Comparison of ENCODE assay signal across 14 cellular contexts in genomic region chr6:18352001-18352400, GRCh38. TPM values are rescaled to one million over a fixed set of nuclear protein-coding genes. Genes with fewer than 3 reads are reported as not detected.
DNase-seq lines count a peak whose midpoint lies in the region; ATAC-seq and TF ChIP-seq lines count a peak whose summit lies in the region.
"Had no signal": no experiment of that assay in that cellular context is flagged by ENCODE, and none has a peak within 500 bp of the region (broad histone marks: within the 10 kb centered on the region; RNA-seq: fewer than 3 reads in every experiment).

No MANE protein-coding gene starts in this region.

- in situ Hi-C loops in IMR-90 (cut with MboI; ENCODE audit: low sequenced_read_pairs) (no loop called here), mammary epithelial cell (cut with MboI; ENCODE audit: low sequenced_read_pairs in 2 of 2) (no loop called here)

- no peak overlapping the region for H2BK5ac ChIP-seq in IMR-90 (ENCODE audit: low read depth, low read length, poor library complexity, severe bottlenecking)

- H3K9ac ChIP-seq in IMR-90 (ENCODE audit: low read depth, low read length) (no peak overlapping the region), mammary epithelial cell (ENCODE audit: insufficient read depth, low read length) (peak overlapping the region; percentile 54)

- no CpG with 5 or more reads among the region's 4 CpGs for WGBS in IMR-90 (ENCODE audit: extremely low coverage in 2 of 2, insufficient read length in 1 of 2), 2 experiments
- 98% methylated on average over 4 of the region's 4 CpGs for WGBS in mammary epithelial cell (ENCODE audit: low coverage, missing lambda C conversion rate)
- 84% methylated on average over 4 of the region's 4 CpGs for WGBS in suprapubic skin

- TF ChIP-seq POLR2A in IMR-90 (IDR thresholded peaks at IDR 0.05; ENCODE audit: low read depth, low read length) (no peak), suprapubic skin (IDR thresholded peaks at IDR 0.05) (no peak)

- H3K79me1 ChIP-seq in IMR-90 (ENCODE audit: low read depth in 1 of 2, low read length in 2 of 2), result no peaks in the 10 kb centered on the region

- dilution Hi-C loops in IMR-90 (cut with HindIII; ENCODE audit: low sequenced_read_pairs, unreplicated experiment), result no loop called here
- dilution Hi-C loops in mammary epithelial cell (cut with HindIII; ENCODE audit: low sequenced_read_pairs), result no loop called here

- CTCF ChIA-PET in IMR-90 (lab: Yijun Ruan, JAX), result interaction anchor here (0.6 kb wide), 1 partner anchor 15 kb away, joined by 10 read pairs; no protein-coding TSS in a partner anchor
- CTCF ChIA-PET in mammary epithelial cell (lab: Charles Lee; ENCODE audit: low non-redundant PET), result no interaction called here

- H3K4ac ChIP-seq in IMR-90 (ENCODE audit: low read depth, low read length), result no peak overlapping the region

- H3K4me2 ChIP-seq in IMR-90 (ENCODE audit: low read depth, low read length) (no peak overlapping the region), mammary epithelial cell (ENCODE audit: insufficient read depth, low read depth, low read length) (no peak overlapping the region)

- no peak overlapping the region for H4K91ac ChIP-seq in IMR-90 (ENCODE audit: insufficient read depth, low read depth, low read length)

- peaks cover 2% of the 10 kb centered on the region; the same call in 1 of the 2 replicates for H3K4me1 ChIP-seq in IMR-90 (ENCODE audit: control insufficient read depth, insufficient read depth, low read length)
- H3K4me1 ChIP-seq in mammary epithelial cell (ENCODE audit: insufficient read depth, low read length), result peaks cover 58% of the 10 kb centered on the region
- H3K4me1 ChIP-seq in suprapubic skin, result peaks cover 26% of the 10 kb centered on the region
- H3K4me1 ChIP-seq: BE2C had no signal

- no peak overlapping the region for H2BK120ac ChIP-seq in IMR-90 (ENCODE audit: low read depth, low read length)

- H4K20me1 ChIP-seq in IMR-90 (ENCODE audit: insufficient read depth, low read length) (no peaks in the 10 kb centered on the region), mammary epithelial cell (ENCODE audit: insufficient read depth, low read length) (no peaks in the 10 kb centered on the region)

- intact Hi-C loops in IMR-90 (cut with micrococcal nuclease) (no loop called here), mammary epithelial cell (cut with micrococcal nuclease) (loop anchor here (2.0 to 5.0 kb wide), 2 partner anchors 37 to 80 kb away; no protein-coding TSS in a partner anchor)

- no peak overlapping the region for H2AK5ac ChIP-seq in IMR-90 (ENCODE audit: low read depth, low read length)

- TF ChIP-seq CTCF in IMR-90 (conservative IDR thresholded peaks at IDR 0.05; ENCODE audit: low read depth, low read length), result no peak
- no peak for TF ChIP-seq CTCF in mammary epithelial cell (conservative IDR thresholded peaks at IDR 0.05 in 1 of 2, IDR thresholded peaks at IDR 0.05 in 1 of 2; ENCODE audit: extremely low read depth in 1 of 2, insufficient read depth in 1 of 2, low read depth in 1 of 2, low read length in 2 of 2)
- TF ChIP-seq CTCF in suprapubic skin (IDR thresholded peaks at IDR 0.05), result no peak

- H3K18ac ChIP-seq in IMR-90 (ENCODE audit: low read depth, low read length), result no peak overlapping the region

- H2AFZ ChIP-seq in IMR-90 (replicated peaks; ENCODE audit: low read length, poor library complexity) (no peak overlapping the region), mammary epithelial cell (ENCODE audit: low read depth, low read length) (no peak overlapping the region)

- H3K36me3 ChIP-seq in IMR-90 (ENCODE audit: control insufficient read depth, insufficient read depth, low read length), result no peaks in the 10 kb centered on the region
- H3K36me3 ChIP-seq in mammary epithelial cell (ENCODE audit: insufficient read depth, low read length), result no peaks in the 10 kb centered on the region
- H3K36me3 ChIP-seq in suprapubic skin, result no peaks in the 10 kb centered on the region
- H3K36me3 ChIP-seq: BE2C had no signal

- DNase-seq in IMR-90 (peak; percentile 35), mammary epithelial cell (no peak), fibroblast of peridontal ligament (ENCODE audit: extremely low read depth) (peak; percentile 81), suprapubic skin (ENCODE audit: low spot score in 2 of 2) (no peak), GM19240 (ENCODE audit: insufficient read length, low spot score) (no peak), EL (no peak), OCI-M1 (lab: John Stamatoyannopoulos, UW) (no peak)
- DNase-seq: BE2C; CD4-positive, alpha-beta memory T cell; DMS79; GDM1; GOT3; H9 had no signal

- H4K5ac ChIP-seq in IMR-90 (ENCODE audit: low read depth, low read length), result no peak overlapping the region

- no peaks in the 10 kb centered on the region for H3K27me3 ChIP-seq in IMR-90 (ENCODE audit: control insufficient read depth, insufficient read depth, low read length)
- no peaks in the 10 kb centered on the region for H3K27me3 ChIP-seq in mammary epithelial cell (ENCODE audit: insufficient read depth, low read length)
- no peaks in the 10 kb centered on the region for H3K27me3 ChIP-seq in suprapubic skin
- H3K27me3 ChIP-seq: BE2C had no signal

- no peak overlapping the region for H3K14ac ChIP-seq in IMR-90 (replicated peaks; ENCODE audit: low read depth, low read length)

- H3K27ac ChIP-seq in IMR-90 (ENCODE audit: insufficient read depth, low read length), result no peak overlapping the region
- peak overlapping the region; percentile 95 for H3K27ac ChIP-seq in mammary epithelial cell (ENCODE audit: insufficient read depth, low read depth, low read length)
- H3K27ac ChIP-seq in suprapubic skin, result peak overlapping the region; percentile 78
- H3K27ac ChIP-seq: C4-2B had no signal

- no peaks in the 10 kb centered on the region for H3K79me2 ChIP-seq in mammary epithelial cell (ENCODE audit: insufficient read depth, low read length)

- H3K4me3 ChIP-seq in IMR-90 (ENCODE audit: insufficient read depth, low read depth, low read length) (no peak overlapping the region), mammary epithelial cell (replicated peaks in 1 of 3; ENCODE audit: insufficient read depth in 1 of 3, low read depth in 2 of 3, low read length in 3 of 3) (no peak overlapping the region), suprapubic skin (no peak overlapping the region)

- no peak for TF ChIP-seq RAD21 in IMR-90 (IDR thresholded peaks at IDR 0.05; ENCODE audit: low read length)

- no peaks in the 10 kb centered on the region for H3K9me1 ChIP-seq in IMR-90 (ENCODE audit: insufficient read depth, low read length)

- no peak overlapping the region for H3K56ac ChIP-seq in IMR-90 (ENCODE audit: extremely low read depth, insufficient read depth, low read length)

- no peak overlapping the region for H4K8ac ChIP-seq in IMR-90 (ENCODE audit: low read depth in 2 of 2, low read length in 2 of 2)

- TF ChIP-seq EP300 in suprapubic skin (IDR thresholded peaks at IDR 0.05), result no peak

- H3K9me3 ChIP-seq in IMR-90 (ENCODE audit: control insufficient read depth, insufficient read depth, low read length), result no peaks in the 10 kb centered on the region; the same call in 1 of the 2 replicates
- H3K9me3 ChIP-seq in mammary epithelial cell (replicated peaks; ENCODE audit: insufficient read depth, low read length), result no peaks in the 10 kb centered on the region
- no peaks in the 10 kb centered on the region for H3K9me3 ChIP-seq in suprapubic skin
- H3K9me3 ChIP-seq: BE2C had no signal

- H2BK20ac ChIP-seq in IMR-90 (ENCODE audit: low read depth, low read length), result no peak overlapping the region

- H3K23ac ChIP-seq in IMR-90 (ENCODE audit: low read depth, low read length), result no peak overlapping the region

- POLR2A ChIA-PET in IMR-90 (lab: Charles Lee; ENCODE audit: unreplicated experiment), result no interaction called here

- H2BK15ac ChIP-seq in IMR-90 (ENCODE audit: low read depth, low read length), result no peak overlapping the region

- BruUV-seq in IMR-90 (replicated peaks; lab: Mats Ljungman, UMichigan) (no TSS peak), mammary epithelial cell (replicated peaks; lab: Mats Ljungman, UMichigan) (no TSS peak)

- no peak for ATAC-seq in IMR-90 (ENCODE audit: low read depth)

- H2AK9ac ChIP-seq in IMR-90 (replicated peaks; ENCODE audit: low read depth, low read length, poor library complexity), result no peak overlapping the region

TF ChIP-seq in IMR-90, 13 proteins besides CTCF, POLR2A, EP300 and RAD21:
- TF ChIP-seq MXI1 (IDR thresholded peaks at IDR 0.05; ENCODE audit: borderline replicate concordance, low read depth, low read length) (no peak), BHLHE40 (IDR thresholded peaks at IDR 0.05; ENCODE audit: low read depth, low read length) (no peak), USF2 (IDR thresholded peaks at IDR 0.05; ENCODE audit: low read depth, low read length) (no peak), SMC3 (IDR thresholded peaks at IDR 0.05; ENCODE audit: low read depth, low read length) (no peak)

RNA-seq across cellular contexts. Expression of gene RNF144B, which starts 35.1 kb away (rescaled TPM):
- total RNA-seq in IMR-90 (2012; rRNA removed), result 2.7 and 2.8 TPM in 2 replicates
- polyA plus RNA-seq in IMR-90 (2012; rRNA removed), result 0.42 and 0.44 TPM in 2 replicates
- polyA plus RNA-seq in IMR-90 (2012; cell fraction: cytosol; rRNA removed), result 0.19 and 0.30 TPM in 2 replicates
- 0.36 and 1.5 TPM in 2 replicates for polyA plus RNA-seq in IMR-90 (2012; cell fraction: nucleus; rRNA removed; ENCODE audit: low replicate concordance)
- 10 to 100 TPM; 45.7 to 74.7 TPM for total RNA-seq in mammary epithelial cell
- polyA plus RNA-seq in mammary epithelial cell, result 8.4 TPM
- 13.9 TPM for polyA minus RNA-seq in mammary epithelial cell
- 10 to 100 TPM; 27.8 to 48.4 (median 38.7) TPM for total RNA-seq in suprapubic skin

Comparison
In these comparisons a context has a peak if more than half of its experiments do, and no peak if none do; other contexts are left out.
1. DNase-seq: peak in IMR-90 (single experiment) and fibroblast of peridontal ligament (single experiment); none in mammary epithelial cell (single experiment), suprapubic skin (0 of 2), GM19240 (single experiment), EL (single experiment) and OCI-M1 (single experiment).